18 cellular contexts compared by ENCODE assay signal in the genomic region with DNA sequence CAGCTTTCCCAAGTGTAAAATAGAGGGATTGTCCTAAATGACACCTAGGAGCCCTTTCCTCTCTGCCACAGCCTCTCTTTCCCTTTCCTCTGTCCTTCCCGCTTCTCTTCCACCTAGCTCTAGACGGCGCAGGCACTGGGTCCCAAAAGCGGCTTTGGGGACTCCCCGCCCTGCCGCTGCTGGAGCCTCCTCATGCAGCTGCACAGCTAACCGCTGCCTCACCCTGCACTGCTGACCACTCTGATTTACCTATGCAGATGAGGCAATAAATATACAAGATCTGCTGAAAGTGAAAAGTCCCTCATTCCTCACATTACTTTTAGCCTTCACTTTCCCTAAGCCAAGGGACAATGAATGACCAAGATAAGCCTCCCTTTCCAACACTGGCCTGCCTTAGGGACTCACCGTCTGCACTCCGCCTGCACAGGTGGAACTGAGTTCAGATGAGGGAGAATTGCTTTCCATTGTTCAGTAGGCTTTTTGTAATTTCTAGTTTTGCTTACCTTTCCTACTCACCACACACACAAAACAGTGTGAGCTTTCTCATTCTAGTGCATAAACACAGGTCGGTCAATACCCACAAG.
A peak's percentile ranks its signal among the peaks of the same experiment; 100 is the strongest.
DNase-seq lines count a peak whose midpoint lies in the region; ATAC-seq and TF ChIP-seq lines count a peak whose summit lies in the region.
"Had no signal": no experiment of that assay in that cellular context is flagged by ENCODE, and none has a peak within 500 bp of the region (broad histone marks: within the 10 kb centered on the region; RNA-seq: fewer than 3 reads in every experiment).

No MANE protein-coding gene starts in this region.

- POLR2A ChIA-PET in activated B cell treated with CpG ODN at 0.5 μM for 24 hours (lab: Charles Lee), result interaction anchor here (0.5 to 2.6 kb wide), 6 partner anchors 9 to 998 kb away, joined by 3 to 9 read pairs (median 4); a partner anchor contains a TSS
- POLR2A ChIA-PET in CD8-positive, alpha-beta T cell (lab: Charles Lee), result interaction anchor here (0.9 kb wide), 1 partner anchor 16 kb away, joined by 3 read pairs; no protein-coding TSS in a partner anchor

- H3K4me1 ChIP-seq in CD8-positive, alpha-beta T cell (ENCODE audit: insufficient read depth, low read length), result peaks cover 11% of the 10 kb centered on the region
- H3K4me1 ChIP-seq: sigmoid colon had no signal

- no peaks in the 10 kb centered on the region for H3K36me3 Mint-ChIP-seq in activated B cell treated with CpG ODN at 0.5 μM for 24 hours (ENCODE audit: low read depth)
- no peaks in the 10 kb centered on the region for H3K36me3 Mint-ChIP-seq in immature natural killer cell
- no peaks in the 10 kb centered on the region for H3K36me3 Mint-ChIP-seq in CD8-positive, alpha-beta T cell

- H3K4me1 Mint-ChIP-seq in activated B cell treated with CpG ODN at 0.5 μM for 24 hours (peaks cover 15% of the 10 kb centered on the region), immature natural killer cell (peaks cover 6 to 14% of the 10 kb centered on the region in 2 donors)
- no peaks in the 10 kb centered on the region for H3K4me1 Mint-ChIP-seq in CD8-positive, alpha-beta T cell (ENCODE audit: low read depth)

- in situ Hi-C loops in G401 (cut with HindIII; ENCODE audit: low sequenced_read_pairs), result no loop called here

- ATAC-seq in GM18858 (IDR thresholded peaks at IDR 0.05; ENCODE audit: unreplicated experiment), result peak; percentile 58
- ATAC-seq in GM21619 (IDR thresholded peaks at IDR 0.05; ENCODE audit: unreplicated experiment), result peak; percentile 76
- ATAC-seq in HG03103 (IDR thresholded peaks at IDR 0.05; ENCODE audit: low read depth, unreplicated experiment), result peak; percentile 53
- peak; percentile 80 for ATAC-seq in activated B cell treated with CpG ODN at 0.5 μM for 24 hours (ENCODE audit: low read depth)
- no peak for ATAC-seq in CD8-positive, alpha-beta T cell

- TF ChIP-seq CTCF in activated B cell treated with CpG ODN at 0.5 μM for 24 hours (IDR thresholded peaks at IDR 0.05), result no peak
- no peak for TF ChIP-seq CTCF in CD8-positive, alpha-beta T cell (IDR thresholded peaks at IDR 0.05)

- intact Hi-C loops in activated B cell treated with CpG ODN at 0.5 μM for 24 hours (cut with micrococcal nuclease), result no loop called here
- intact Hi-C loops in posterior vena cava (cut with DNase I), result no loop called here
- intact Hi-C loops in CD8-positive, alpha-beta T cell (cut with DNase I, micrococcal nuclease), result no loop called here

- H3K27ac Mint-ChIP-seq in activated B cell treated with CpG ODN at 0.5 μM for 24 hours, result no peak overlapping the region
- peak overlapping the region in 1 of 6 donors; percentile 54 for H3K27ac Mint-ChIP-seq in immature natural killer cell
- no peak overlapping the region for H3K27ac Mint-ChIP-seq in CD8-positive, alpha-beta T cell

- H3K27me3 Mint-ChIP-seq in activated B cell treated with CpG ODN at 0.5 μM for 24 hours (peaks cover 17% of the 10 kb centered on the region), immature natural killer cell (ENCODE audit: low read depth in 3 of 3) (peaks cover 0 to 2% (median 0%) of the 10 kb centered on the region in 3 donors)
- no peaks in the 10 kb centered on the region for H3K27me3 Mint-ChIP-seq in CD8-positive, alpha-beta T cell (ENCODE audit: low read depth)

- CTCF ChIA-PET in activated B cell treated with CpG ODN at 0.5 μM for 24 hours (lab: Charles Lee), result interaction anchor here (0.6 to 1.8 kb wide), 3 partner anchors 19 to 296 kb away, joined by 3 to 5 read pairs (median 3); no protein-coding TSS in a partner anchor
- CTCF ChIA-PET in CD8-positive, alpha-beta T cell (lab: Charles Lee), result interaction anchor here (0.6 to 1.6 kb wide), 3 partner anchors 9 to 203 kb away, joined by 3 to 4 read pairs (median 3); no protein-coding TSS in a partner anchor

- H3K9me3 Mint-ChIP-seq in activated B cell treated with CpG ODN at 0.5 μM for 24 hours, result no peaks in the 10 kb centered on the region
- H3K9me3 Mint-ChIP-seq in immature natural killer cell, result no peaks in the 10 kb centered on the region
- no peaks in the 10 kb centered on the region for H3K9me3 Mint-ChIP-seq in CD8-positive, alpha-beta T cell

- no peak for DNase-seq in activated B cell treated with CpG ODN at 0.5 μM for 24 hours
- no peak for DNase-seq in G401 (ENCODE audit: low spot score)
- DNase-seq in posterior vena cava (ENCODE audit: low spot score), result no peak
- no peak for DNase-seq in immature natural killer cell
- no peak for DNase-seq in CD8-positive, alpha-beta T cell
- DNase-seq: activated gamma-delta T cell treated with Interleukin-2 at 50 U/mL for 16 hours; Calu3; mesendoderm; NCI-H1930; NCI-H524 treated with DMSO at 0.1 percent for 48 hours; sigmoid colon; stimulated activated CD4-positive, alpha-beta T cell treated with anti-CD3 and anti-CD28 coated beads, Interleukin-4, amount 100 ng/mL, for 1 hour had no signal

- H3K4me3 Mint-ChIP-seq in activated B cell treated with CpG ODN at 0.5 μM for 24 hours (no peak overlapping the region), immature natural killer cell (no peak overlapping the region)
- no peak overlapping the region for H3K4me3 Mint-ChIP-seq in CD8-positive, alpha-beta T cell

- H3K9me3 ChIP-seq in CD8-positive, alpha-beta T cell (ENCODE audit: low read length), result no peaks in the 10 kb centered on the region
- H3K9me3 ChIP-seq: sigmoid colon, upper lobe of left lung had no signal

- H3K36me3 ChIP-seq in CD8-positive, alpha-beta T cell (ENCODE audit: insufficient read depth, low read length), result no peaks in the 10 kb centered on the region
- H3K36me3 ChIP-seq: sigmoid colon, upper lobe of left lung had no signal

- H3K4me3 ChIP-seq in CD8-positive, alpha-beta T cell (ENCODE audit: low read depth, low read length), result no peak overlapping the region
- H3K4me3 ChIP-seq: coronary artery, sigmoid colon, upper lobe of left lung had no signal

- H3K27me3 ChIP-seq in CD8-positive, alpha-beta T cell (ENCODE audit: insufficient read depth, low read length), result no peaks in the 10 kb centered on the region
- H3K27me3 ChIP-seq: sigmoid colon, upper lobe of left lung had no signal

- H3K27ac ChIP-seq in CD8-positive, alpha-beta T cell (ENCODE audit: low read depth, low read length), result no peak overlapping the region
- H3K27ac ChIP-seq: coronary artery, sigmoid colon, upper lobe of left lung, VCaP had no signal
